In genomic region chr11:69060806-69061712, GRCh38 we compare ENCODE assay signal across 21 cellular contexts. TPM values are rescaled to one million over a fixed set of nuclear protein-coding genes. Genes with fewer than 3 reads are reported as not detected.
DNase-seq lines count a peak whose midpoint lies in the region; ATAC-seq, FAIRE-seq and TF ChIP-seq lines count a peak whose summit lies in the region.
"Had no signal": no experiment of that assay in that cellular context is flagged by ENCODE, and none has a peak within 500 bp of the region (broad histone marks: within the 10 kb centered on the region; RNA-seq: fewer than 3 reads in every experiment).

No MANE protein-coding gene starts in this region.

- no peak overlapping the region for H3K4me3 ChIP-seq in CD4-positive, alpha-beta memory T cell (ENCODE audit: low read length in 2 of 2)
- H3K4me3 ChIP-seq in neural progenitor cell, result no peak overlapping the region

- intact Hi-C loops in CD4-positive, alpha-beta memory T cell (cut with micrococcal nuclease), result no loop called here
- intact Hi-C loops in dendritic cell treated with granulocyte-macrophage colony-stimulating factor and Interleukin-4, amounts not matched to agents 40 ng/mL and 50 ng/mL, for 4 days (cut with micrococcal nuclease), result no loop called here

- H3F3A ChIP-seq in neural progenitor cell (ENCODE audit: low read depth), result no peaks in the 10 kb centered on the region

- peaks cover 9 to 16% of the 10 kb centered on the region in 2 donors for H3K36me3 Mint-ChIP-seq in CD4-positive, alpha-beta memory T cell
- peaks cover 4% of the 10 kb centered on the region for H3K36me3 Mint-ChIP-seq in dendritic cell treated with granulocyte-macrophage colony-stimulating factor and Interleukin-4, amounts not matched to agents 40 ng/mL and 50 ng/mL, for 4 days (ENCODE audit: low read depth)
- H3K36me3 Mint-ChIP-seq in neural progenitor cell, result no peaks in the 10 kb centered on the region
- H3K36me3 Mint-ChIP-seq: CD4-positive, CD25-positive, alpha-beta regulatory T cell had no signal

- peak overlapping the region in 4 of 7 donors; percentile 19 to 71 (median 58) for H3K27ac Mint-ChIP-seq in CD4-positive, alpha-beta memory T cell
- H3K27ac Mint-ChIP-seq in dendritic cell treated with granulocyte-macrophage colony-stimulating factor and Interleukin-4, amounts not matched to agents 40 ng/mL and 50 ng/mL, for 4 days, result peak overlapping the region; percentile 1
- no peak overlapping the region for H3K27ac Mint-ChIP-seq in neural progenitor cell

- peaks cover 8% of the 10 kb centered on the region for H4K20me1 ChIP-seq in neural progenitor cell (ENCODE audit: low read depth)

- no peak for FAIRE-seq in GM19239 (lab: Jason Lieb, UNC)

- no peak overlapping the region for H3K9ac ChIP-seq in neural progenitor cell

- no peak overlapping the region for H3K27ac ChIP-seq in CD4-positive, alpha-beta memory T cell (ENCODE audit: low read depth, low read length)
- no peak overlapping the region for H3K27ac ChIP-seq in neural progenitor cell

- no peak for ATAC-seq in HG02759 (IDR thresholded peaks at IDR 0.05; ENCODE audit: unreplicated experiment)

- CTCF ChIA-PET in CD4-positive, alpha-beta memory T cell (lab: Charles Lee; ENCODE audit: partially characterized antibody), result no interaction called here

- no peaks in the 10 kb centered on the region for H3K9me3 ChIP-seq in CD4-positive, alpha-beta memory T cell (ENCODE audit: control insufficient read depth in 1 of 2, low read length in 2 of 2)
- H3K9me3 ChIP-seq in neural progenitor cell (ENCODE audit: low read depth), result no peaks in the 10 kb centered on the region

- peak; percentile 38 for DNase-seq in 8988T
- DNase-seq in CD4-positive, alpha-beta memory T cell, result no peak
- no peak for DNase-seq in neural progenitor cell (ENCODE audit: low spot score)
- no peak for DNase-seq in T-helper 1 cell
- no peak for DNase-seq in GM19239 (ENCODE audit: insufficient read length, low spot score)
- DNase-seq: AML-193; Calu3; CD4-positive, CD25-positive, alpha-beta regulatory T cell; DMS79; H7; MV-4-11; NCI-H1417 treated with DMSO at 0.1 percent for 48 hours; NCI-H1930; NCI-H2171; NCI-H446; NCI-H69; NK-92 treated with Interleukin-12 subunit alpha and Interleukin-12 subunit beta, amount 100 ng/mL, for 24 hours; SIG-M5 had no signal

- H3K9me3 Mint-ChIP-seq in CD4-positive, alpha-beta memory T cell, result peaks cover 0 to 2% (median 0%) of the 10 kb centered on the region in 8 donors
- no peaks in the 10 kb centered on the region for H3K9me3 Mint-ChIP-seq in dendritic cell treated with granulocyte-macrophage colony-stimulating factor and Interleukin-4, amounts not matched to agents 40 ng/mL and 50 ng/mL, for 4 days
- H3K9me3 Mint-ChIP-seq in neural progenitor cell, result no peaks in the 10 kb centered on the region
- H3K9me3 Mint-ChIP-seq: CD4-positive, CD25-positive, alpha-beta regulatory T cell had no signal

- no peak for TF ChIP-seq CTCF in neural progenitor cell (IDR thresholded peaks at IDR 0.05)

- no peak overlapping the region for H3K4me2 ChIP-seq in neural progenitor cell

- peaks cover 2 to 9% (median 3%) of the 10 kb centered on the region in 4 donors for H3K4me1 Mint-ChIP-seq in CD4-positive, alpha-beta memory T cell
- H3K4me1 Mint-ChIP-seq in dendritic cell treated with granulocyte-macrophage colony-stimulating factor and Interleukin-4, amounts not matched to agents 40 ng/mL and 50 ng/mL, for 4 days (ENCODE audit: low read depth), result peaks cover 51% of the 10 kb centered on the region
- peaks cover 3% of the 10 kb centered on the region for H3K4me1 Mint-ChIP-seq in neural progenitor cell

- POLR2A ChIA-PET in CD4-positive, alpha-beta memory T cell (lab: Charles Lee; ENCODE audit: partially characterized antibody), result no interaction called here

- H3K4me1 ChIP-seq in CD4-positive, alpha-beta memory T cell (ENCODE audit: insufficient read depth, low read length), result no peaks in the 10 kb centered on the region
- H3K4me1 ChIP-seq in neural progenitor cell, result no peaks in the 10 kb centered on the region

- peak overlapping the region in 1 of 8 donors; percentile 20 for H3K4me3 Mint-ChIP-seq in CD4-positive, alpha-beta memory T cell
- H3K4me3 Mint-ChIP-seq in dendritic cell treated with granulocyte-macrophage colony-stimulating factor and Interleukin-4, amounts not matched to agents 40 ng/mL and 50 ng/mL, for 4 days, result no peak overlapping the region
- H3K4me3 Mint-ChIP-seq in neural progenitor cell, result peak overlapping the region; percentile 25
- H3K4me3 Mint-ChIP-seq: CD4-positive, CD25-positive, alpha-beta regulatory T cell had no signal

- no peak overlapping the region for H2AFZ ChIP-seq in neural progenitor cell (replicated peaks)

- H3K27me3 ChIP-seq in CD4-positive, alpha-beta memory T cell (ENCODE audit: insufficient read depth, low read length), result no peaks in the 10 kb centered on the region
- no peaks in the 10 kb centered on the region for H3K27me3 ChIP-seq in neural progenitor cell

- H3K36me3 ChIP-seq in CD4-positive, alpha-beta memory T cell (ENCODE audit: insufficient read depth, low read length), result no peaks in the 10 kb centered on the region
- H3K36me3 ChIP-seq in neural progenitor cell, result no peaks in the 10 kb centered on the region

- no peaks in the 10 kb centered on the region for H3K79me2 ChIP-seq in neural progenitor cell (ENCODE audit: low read depth)

- no peaks in the 10 kb centered on the region for H3K27me3 Mint-ChIP-seq in CD4-positive, alpha-beta memory T cell
- no peaks in the 10 kb centered on the region for H3K27me3 Mint-ChIP-seq in dendritic cell treated with granulocyte-macrophage colony-stimulating factor and Interleukin-4, amounts not matched to agents 40 ng/mL and 50 ng/mL, for 4 days
- H3K27me3 Mint-ChIP-seq in neural progenitor cell (ENCODE audit: insufficient read depth, low read depth), result no peaks in the 10 kb centered on the region
- H3K27me3 Mint-ChIP-seq: CD4-positive, CD25-positive, alpha-beta regulatory T cell had no signal

RNA-seq across cellular contexts. Expression of gene TPCN2, which starts 12.3 kb away (rescaled TPM):
- 10 to 100 TPM; 22.4 to 23.0 TPM for total RNA-seq in CD4-positive, alpha-beta memory T cell
- polyA plus RNA-seq in CD4-positive, alpha-beta memory T cell, result 1 to 10 TPM; 6.6 to 7.2 TPM
- 7.2 and 10.9 TPM in 2 replicates for total RNA-seq in neural progenitor cell (ENCODE audit: low replicate concordance)

RNA-seq across cellular contexts. Expression of gene MRGPRF, which starts 48.0 kb away (rescaled TPM):
- total RNA-seq in CD4-positive, alpha-beta memory T cell, result not detected
- polyA plus RNA-seq in CD4-positive, alpha-beta memory T cell, result not detected
- total RNA-seq in neural progenitor cell (ENCODE audit: low replicate concordance), result 0.56 and 3.5 TPM in 2 replicates
- total RNA-seq: CD4-positive, CD25-positive, alpha-beta regulatory T cell; OCI-LY7 had no signal
- polyA plus RNA-seq: CD4-positive, CD25-positive, alpha-beta regulatory T cell had no signal
